In the genomic region with DNA sequence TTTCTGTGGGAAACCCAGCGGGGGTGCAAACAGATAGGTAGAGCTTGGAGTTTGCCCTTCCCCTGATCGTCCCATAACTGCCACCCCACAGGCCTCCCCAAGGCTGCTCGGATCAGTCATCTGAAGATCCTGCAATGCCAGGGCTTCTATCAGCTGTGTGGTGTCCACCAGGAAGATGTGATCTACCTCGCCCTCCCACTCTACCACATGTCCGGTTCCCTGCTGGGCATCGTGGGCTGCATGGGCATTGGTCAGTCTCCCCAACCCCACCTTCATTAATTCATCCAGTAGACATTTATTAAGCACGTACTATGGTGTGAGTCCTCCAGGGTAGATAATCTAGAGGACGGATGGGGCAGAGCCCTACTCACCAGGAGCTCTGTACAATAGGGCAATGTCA, we compare ENCODE assay signal across 11 cellular contexts. TPM values are rescaled to one million over a fixed set of nuclear protein-coding genes. Genes with fewer than 3 reads are reported as not detected.
DNase-seq lines count a peak whose midpoint lies in the region; ATAC-seq and TF ChIP-seq lines count a peak whose summit lies in the region.
"Had no signal": no experiment of that assay in that cellular context is flagged by ENCODE, and none has a peak within 500 bp of the region (broad histone marks: within the 10 kb centered on the region; RNA-seq: fewer than 3 reads in every experiment).

No MANE protein-coding gene starts in this region.

- no peaks in the 10 kb centered on the region for H3K9me3 ChIP-seq in mammary epithelial cell (replicated peaks; ENCODE audit: insufficient read depth, low read length)

- no peak overlapping the region for H3K4me2 ChIP-seq in mammary epithelial cell (ENCODE audit: insufficient read depth, low read depth, low read length)
- no peak overlapping the region for H3K4me2 ChIP-seq in mesendoderm (ENCODE audit: low read length)

- no peaks in the 10 kb centered on the region for H4K20me1 ChIP-seq in mammary epithelial cell (ENCODE audit: insufficient read depth, low read length)

- no peak for ATAC-seq in activated naive CD8-positive, alpha-beta T cell treated with anti-CD3 and anti-CD28 coated beads, Interleukin-2, amount 50 U/mL, for 24 hours
- no peak for ATAC-seq in GM21381 (IDR thresholded peaks at IDR 0.05; ENCODE audit: unreplicated experiment)

- H3K36me3 ChIP-seq in mammary epithelial cell (ENCODE audit: insufficient read depth, low read length), result peaks cover 6% of the 10 kb centered on the region
- H3K36me3 ChIP-seq in mesendoderm (ENCODE audit: control insufficient read depth, insufficient read depth, low read length), result peaks cover 6% of the 10 kb centered on the region

- no peak overlapping the region for H2BK5ac ChIP-seq in mesendoderm (ENCODE audit: low read length)

- H3K4me1 ChIP-seq in mammary epithelial cell (ENCODE audit: insufficient read depth, low read length) (peaks cover 27% of the 10 kb centered on the region), mesendoderm (ENCODE audit: control insufficient read depth, low read depth, low read length) (peaks cover 6% of the 10 kb centered on the region)

- in situ Hi-C loops in mammary epithelial cell (cut with MboI; ENCODE audit: low sequenced_read_pairs in 2 of 2), result no loop called here

- intact Hi-C loops in MCF 10A (cut with micrococcal nuclease) (loop anchor here (1.0 kb wide), 1 partner anchor 209 kb away; a partner anchor contains a TSS), mammary epithelial cell (cut with micrococcal nuclease) (no loop called here)

- H3K4me3 Mint-ChIP-seq in MCF 10A (ENCODE audit: unreplicated experiment), result peak overlapping the region; percentile 70
- peak overlapping the region; percentile 38 for H3K4me3 Mint-ChIP-seq in activated naive CD8-positive, alpha-beta T cell treated with anti-CD3 and anti-CD28 coated beads, Interleukin-2, amount 50 U/mL, for 24 hours

- no peak for TF ChIP-seq CTCF in MCF 10A (IDR thresholded peaks at IDR 0.05; ENCODE audit: unreplicated experiment)
- TF ChIP-seq CTCF in mammary epithelial cell (conservative IDR thresholded peaks at IDR 0.05 in 1 of 2, IDR thresholded peaks at IDR 0.05 in 1 of 2; ENCODE audit: extremely low read depth in 1 of 2, insufficient read depth in 1 of 2, low read depth in 1 of 2, low read length in 2 of 2), result no peak

- dilution Hi-C loops in mammary epithelial cell (cut with HindIII; ENCODE audit: low sequenced_read_pairs), result no loop called here

- H4K5ac ChIP-seq in mesendoderm (ENCODE audit: low read length), result no peak overlapping the region

- H3K23ac ChIP-seq in mesendoderm (ENCODE audit: low read length), result no peak overlapping the region

- H3K79me2 ChIP-seq in mammary epithelial cell (ENCODE audit: insufficient read depth, low read length) (no peaks in the 10 kb centered on the region), mesendoderm (ENCODE audit: control insufficient read depth, insufficient read depth, low read length) (no peaks in the 10 kb centered on the region)

- 76% methylated on average over 8 of the region's 8 CpGs for WGBS in mammary epithelial cell (ENCODE audit: low coverage, missing lambda C conversion rate)
- WGBS in mesendoderm (ENCODE audit: extremely low coverage, insufficient coverage, low lambda C conversion rate), result no CpG with 5 or more reads among the region's 8 CpGs

- no peaks in the 10 kb centered on the region for H3K9me3 Mint-ChIP-seq in MCF 10A (ENCODE audit: unreplicated experiment)
- no peaks in the 10 kb centered on the region for H3K9me3 Mint-ChIP-seq in activated naive CD8-positive, alpha-beta T cell treated with anti-CD3 and anti-CD28 coated beads, Interleukin-2, amount 50 U/mL, for 24 hours

- peaks cover 36% of the 10 kb centered on the region for H3K4me1 Mint-ChIP-seq in MCF 10A (ENCODE audit: insufficient read depth, unreplicated experiment)
- H3K4me1 Mint-ChIP-seq in activated naive CD8-positive, alpha-beta T cell treated with anti-CD3 and anti-CD28 coated beads, Interleukin-2, amount 50 U/mL, for 24 hours, result peaks cover 31% of the 10 kb centered on the region

- no peaks in the 10 kb centered on the region for H3K27me3 Mint-ChIP-seq in MCF 10A (ENCODE audit: insufficient read depth, unreplicated experiment)
- no peaks in the 10 kb centered on the region for H3K27me3 Mint-ChIP-seq in activated naive CD8-positive, alpha-beta T cell treated with anti-CD3 and anti-CD28 coated beads, Interleukin-2, amount 50 U/mL, for 24 hours

- no peak overlapping the region for H4K8ac ChIP-seq in mesendoderm (ENCODE audit: low read depth, low read length)

- no peak overlapping the region for H2AFZ ChIP-seq in mammary epithelial cell (ENCODE audit: low read depth, low read length)

- H3K79me1 ChIP-seq in mesendoderm (ENCODE audit: low read length), result peaks cover 9% of the 10 kb centered on the region

- no peak overlapping the region for H3K27ac Mint-ChIP-seq in MCF 10A (ENCODE audit: low read depth, unreplicated experiment)
- H3K27ac Mint-ChIP-seq in activated naive CD8-positive, alpha-beta T cell treated with anti-CD3 and anti-CD28 coated beads, Interleukin-2, amount 50 U/mL, for 24 hours, result no peak overlapping the region

- BruUV-seq in MCF 10A (replicated peaks; lab: Mats Ljungman, UMichigan) (no TSS peak), mammary epithelial cell (replicated peaks; lab: Mats Ljungman, UMichigan) (no TSS peak)

- POLR2A ChIA-PET in MCF 10A (lab: Yijun Ruan, JAX), result interaction anchor here (0.7 to 3.2 kb wide), 6 partner anchors 8 to 1246 kb away, joined by 3 to 26 read pairs (median 11); a partner anchor contains a TSS

- peaks cover 17% of the 10 kb centered on the region for H3K36me3 Mint-ChIP-seq in MCF 10A (ENCODE audit: insufficient read depth, unreplicated experiment)
- H3K36me3 Mint-ChIP-seq in activated naive CD8-positive, alpha-beta T cell treated with anti-CD3 and anti-CD28 coated beads, Interleukin-2, amount 50 U/mL, for 24 hours (ENCODE audit: low read depth), result no peaks in the 10 kb centered on the region

- no peak overlapping the region for H3K18ac ChIP-seq in mesendoderm (ENCODE audit: low read length)

- H2BK120ac ChIP-seq in mesendoderm (ENCODE audit: low read depth, low read length), result no peak overlapping the region

- no peak overlapping the region for H3K27ac ChIP-seq in mammary epithelial cell (ENCODE audit: insufficient read depth, low read depth, low read length)
- H3K27ac ChIP-seq in mesendoderm (ENCODE audit: low read depth, low read length), result no peak overlapping the region
- H3K27ac ChIP-seq in temporal lobe (ENCODE audit: low read depth, low read length), result peak overlapping the region; percentile 20
- no peak overlapping the region for H3K27ac ChIP-seq in substantia nigra (ENCODE audit: low read depth, low read length, poor library complexity, severe bottlenecking)

- no peak overlapping the region for H2BK15ac ChIP-seq in mesendoderm (replicated peaks; ENCODE audit: low read depth)

- CTCF ChIA-PET in MCF 10A (lab: Yijun Ruan, JAX), result interaction anchor here (0.8 to 1.0 kb wide), 3 partner anchors 20 to 210 kb away, joined by 3 to 5 read pairs (median 4); no protein-coding TSS in a partner anchor
- CTCF ChIA-PET in mammary epithelial cell (lab: Charles Lee; ENCODE audit: low non-redundant PET), result no interaction called here

- no peak for DNase-seq in MCF 10A (ENCODE audit: unreplicated experiment)
- DNase-seq in mammary epithelial cell, result no peak
- DNase-seq in activated naive CD8-positive, alpha-beta T cell treated with anti-CD3 and anti-CD28 coated beads, Interleukin-2, amount 50 U/mL, for 24 hours, result no peak
- no peak for DNase-seq in mesendoderm
- DNase-seq in substantia nigra (lab: John Stamatoyannopoulos, UW), result no peak
- DNase-seq in NCI-H2081 treated with DMSO at 0.1 percent for 48 hours (lab: John Stamatoyannopoulos, UW), result no peak
- DNase-seq: activated gamma-delta T cell treated with Interleukin-2 at 50 U/mL for 16 hours, hippocampal formation, KG1 had no signal

- no peak overlapping the region for H3K4ac ChIP-seq in mesendoderm (ENCODE audit: low read depth, low read length)

- no peak overlapping the region for H2AK5ac ChIP-seq in mesendoderm (ENCODE audit: low read length)

- H3K9ac ChIP-seq in mammary epithelial cell (ENCODE audit: insufficient read depth, low read length) (no peak overlapping the region), mesendoderm (ENCODE audit: low read length) (peak overlapping the region; percentile 43)

- H3K4me3 ChIP-seq in mammary epithelial cell (replicated peaks in 1 of 3; ENCODE audit: insufficient read depth in 1 of 3, low read depth in 2 of 3, low read length in 3 of 3) (no peak overlapping the region), mesendoderm (ENCODE audit: low read length) (no peak overlapping the region)

- peak overlapping the region; percentile 74 for H3K56ac ChIP-seq in mesendoderm (ENCODE audit: low read length)

- H3K27me3 ChIP-seq in mammary epithelial cell (ENCODE audit: insufficient read depth, low read length), result no peaks in the 10 kb centered on the region
- no peaks in the 10 kb centered on the region for H3K27me3 ChIP-seq in mesendoderm (ENCODE audit: insufficient read depth, low read length, poor library complexity)

RNA-seq across cellular contexts. Expression of a gene that starts 1.8 kb away (rescaled TPM):
- total RNA-seq in MCF 10A (2022) (11.1 and 12.8 TPM in 2 replicates), mammary epithelial cell (10 to 100 TPM in 1 of 2 donors, 1 to 10 TPM in 1; 6.9 to 10.7 TPM), temporal lobe (9.3 TPM)
- 13.6 TPM for polyA plus RNA-seq in mammary epithelial cell
- 39.5 TPM for polyA minus RNA-seq in mammary epithelial cell
- polyA plus RNA-seq in mesendoderm (2013, experiment 1 of 2), result 20.2 TPM
- polyA plus RNA-seq in mesendoderm (2013, experiment 2 of 2), result 18.8 TPM

RNA-seq across cellular contexts. Expression of a gene that starts 49.1 kb away (rescaled TPM):
- total RNA-seq in MCF 10A (2022) (68.7 and 88.3 TPM in 2 replicates), mammary epithelial cell (10 to 100 TPM; 32.8 to 45.6 TPM), temporal lobe (32.2 TPM)
- polyA plus RNA-seq in mammary epithelial cell, result 35.5 TPM
- polyA minus RNA-seq in mammary epithelial cell, result 99.7 TPM
- 24.5 TPM for polyA plus RNA-seq in mesendoderm (2013, experiment 1 of 2)
- polyA plus RNA-seq in mesendoderm (2013, experiment 2 of 2), result 24.1 TPM
